ENCODE assay signal across 8 cellular contexts in the genomic region with DNA sequence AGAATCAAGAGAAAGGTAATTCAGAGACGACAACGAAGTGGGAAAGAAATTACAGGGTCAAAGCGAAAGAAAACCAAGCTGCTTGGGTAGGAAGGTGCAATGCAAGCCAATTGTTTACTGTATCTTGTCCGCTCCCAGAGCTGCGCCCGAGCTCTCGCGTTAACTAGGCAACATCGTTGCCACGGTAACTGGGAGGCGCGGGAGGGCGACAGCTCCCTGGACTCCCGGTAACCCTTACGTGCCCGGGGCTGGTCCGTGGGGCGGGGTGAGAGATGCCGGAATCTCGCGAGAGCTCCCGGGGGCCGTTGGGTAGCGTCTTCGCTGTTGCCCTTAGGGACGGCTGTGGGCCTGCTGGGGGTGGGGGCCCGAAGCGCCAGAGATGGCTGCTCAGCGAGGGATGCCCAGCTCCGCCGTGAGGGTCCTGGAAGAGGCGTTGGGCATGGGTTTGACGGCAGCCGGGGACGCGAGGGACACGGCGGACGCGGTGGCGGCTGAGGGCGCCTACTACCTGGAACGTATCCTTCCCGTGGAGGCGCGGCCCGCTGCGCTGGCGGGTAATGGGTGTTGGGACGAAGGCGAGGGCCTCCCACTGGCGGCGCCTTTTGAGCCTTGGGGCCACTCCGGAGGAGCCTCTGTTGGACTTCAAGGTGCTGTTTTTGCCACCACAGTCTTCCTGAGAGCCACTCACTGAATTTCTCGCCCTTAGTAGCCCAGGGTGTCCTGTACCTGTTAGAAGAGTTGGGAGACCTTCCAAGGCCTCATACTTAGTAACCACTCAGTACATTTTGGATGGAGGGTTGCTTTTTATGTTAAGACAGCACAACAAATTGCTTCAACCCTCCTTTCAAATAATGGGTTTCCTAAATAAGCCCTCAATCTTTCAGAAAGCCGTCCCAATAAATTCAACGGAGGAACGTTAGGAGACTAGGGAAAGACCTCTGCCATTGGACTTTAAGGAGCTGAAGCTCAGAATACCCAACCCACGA. TPM values are rescaled to one million over a fixed set of nuclear protein-coding genes. Genes with fewer than 3 reads are reported as not detected.
DNase-seq lines count a peak whose midpoint lies in the region; ATAC-seq and TF ChIP-seq lines count a peak whose summit lies in the region.

A gene (plus strand): TSS at position 360 of the 986 bp plus-strand sequence.

- H3K27me3 Mint-ChIP-seq in activated CD8-positive, alpha-beta T cell treated with anti-CD3 and anti-CD28 coated beads for 36 hours, result no peaks in the 10 kb centered on the region

- H3K27ac ChIP-seq in ectodermal cell (ENCODE audit: insufficient read depth, low read depth, low read length, poor library complexity, severe bottlenecking), result peak within 1 kb of the TSS; percentile 11

- in situ Hi-C loops in GM18951 (cut with MboI; ENCODE audit: low sequenced_read_pairs, unreplicated experiment), result no loop called here

- H3K36me3 Mint-ChIP-seq in activated CD8-positive, alpha-beta T cell treated with anti-CD3 and anti-CD28 coated beads for 36 hours (ENCODE audit: low read depth), result no peaks in the 10 kb centered on the region

- H3K9me3 ChIP-seq in ectodermal cell (ENCODE audit: control insufficient read depth, low read length), result no peaks in the 10 kb centered on the region

- intact Hi-C loops in activated CD8-positive, alpha-beta T cell treated with anti-CD3 and anti-CD28 coated beads for 36 hours (cut with micrococcal nuclease), result no loop called here
- intact Hi-C loops in lower leg skin (cut with DNase I; ENCODE audit: low total_unique reads), result no loop called here

- no peaks in the 10 kb centered on the region for H3K27me3 ChIP-seq in ectodermal cell (ENCODE audit: control insufficient read depth, insufficient read depth, low read length, poor library complexity, severe bottlenecking)

- no peaks in the 10 kb centered on the region for H3K4me1 ChIP-seq in ectodermal cell (ENCODE audit: control insufficient read depth, insufficient read depth, low read length)

- WGBS in ectodermal cell, 2 experiments, result 3 to 5% methylated on average over 59 of the region's 59 CpGs
- WGBS in lower leg skin, 2 donors, result 2 to 4% methylated on average over 23 to 42 of the region's 59 CpGs

- peak; percentile 92 for DNase-seq in AG09309 (ENCODE audit: low read depth)
- peak; percentile 95 to 98 for DNase-seq in NCI-H524 (lab: John Stamatoyannopoulos, UW)
- DNase-seq in activated CD8-positive, alpha-beta T cell treated with anti-CD3 and anti-CD28 coated beads for 36 hours, result peak; percentile 99
- peak; percentile 93 to 98 for DNase-seq in lower leg skin (ENCODE audit: low spot score in 2 of 2)
- peak; percentile 94 to 95 for DNase-seq in stimulated activated CD4-positive, alpha-beta T cell treated with anti-CD3 and anti-CD28 coated beads, Interleukin-4, amount 100 ng/mL, for 4 hours

- H3K4me3 Mint-ChIP-seq in activated CD8-positive, alpha-beta T cell treated with anti-CD3 and anti-CD28 coated beads for 36 hours, result peak within 1 kb of the TSS; percentile 84

- ATAC-seq in HG03196 (IDR thresholded peaks at IDR 0.05; ENCODE audit: unreplicated experiment), result peak; percentile 100
- peak; percentile 99 for ATAC-seq in activated CD8-positive, alpha-beta T cell treated with anti-CD3 and anti-CD28 coated beads for 36 hours

- POLR2A ChIA-PET in activated CD8-positive, alpha-beta T cell treated with anti-CD3 and anti-CD28 coated beads for 36 hours (lab: Charles Lee), result interaction anchor here (1.1 kb wide), 2 partner anchors 9 kb away, joined by 3 read pairs; no protein-coding TSS in a partner anchor

- H3K4me1 Mint-ChIP-seq in activated CD8-positive, alpha-beta T cell treated with anti-CD3 and anti-CD28 coated beads for 36 hours (ENCODE audit: low read depth), result peaks cover 24% of the 10 kb centered on the region

- CTCF ChIA-PET in activated CD8-positive, alpha-beta T cell treated with anti-CD3 and anti-CD28 coated beads for 36 hours (lab: Charles Lee), result interaction anchor here (0.7 to 1.6 kb wide), 4 partner anchors 7 to 37 kb away, joined by 4 to 5 read pairs (median 4); no protein-coding TSS in a partner anchor

- peak within 1 kb of the TSS; percentile 89 for H3K27ac Mint-ChIP-seq in activated CD8-positive, alpha-beta T cell treated with anti-CD3 and anti-CD28 coated beads for 36 hours

- H3K9me3 Mint-ChIP-seq in activated CD8-positive, alpha-beta T cell treated with anti-CD3 and anti-CD28 coated beads for 36 hours, result no peaks in the 10 kb centered on the region

- H3K4me3 ChIP-seq in AG09309 (ENCODE audit: control insufficient read depth, low read depth, low read length) (peak within 1 kb of the TSS; percentile 71), ectodermal cell (ENCODE audit: insufficient read depth, low read depth, low read length) (peak within 1 kb of the TSS; percentile 82), lower leg skin (ENCODE audit: low read depth, poor library complexity, severe bottlenecking) (peak within 1 kb of the TSS; percentile 67)

- TF ChIP-seq CTCF in AG09309 (IDR thresholded peaks at IDR 0.05; ENCODE audit: control insufficient read depth, insufficient read depth, low read depth, low read length, missing control alignments) (no peak), lower leg skin (IDR thresholded peaks at IDR 0.05) (no peak)
- no peak for TF ChIP-seq CTCF in activated CD8-positive, alpha-beta T cell treated with anti-CD3 and anti-CD28 coated beads for 36 hours (IDR thresholded peaks at IDR 0.05)

- no peaks in the 10 kb centered on the region for H3K36me3 ChIP-seq in ectodermal cell (ENCODE audit: control insufficient read depth, insufficient read depth, low read length)

- peak; percentile 71 for TF ChIP-seq POLR2A in GM18951 (IDR thresholded peaks at IDR 0.05; ENCODE audit: extremely low read depth, insufficient read depth, insufficient read length)
- TF ChIP-seq POLR2A in lower leg skin (IDR thresholded peaks at IDR 0.05), result no peak

RNA-seq across cellular contexts. Expression of the gene that starts here (rescaled TPM):
- total RNA-seq in activated CD8-positive, alpha-beta T cell treated with anti-CD3 and anti-CD28 coated beads for 36 hours, result 10 to 100 TPM in 1 of 2 experiments, 1 to 10 TPM in 1; 9.4 to 11.7 TPM
- polyA plus RNA-seq in ectodermal cell (2013, experiment 1 of 4), result 40.8 TPM
- polyA plus RNA-seq in ectodermal cell (2013, experiment 2 of 4), result 38.5 TPM
- 40.3 TPM for polyA plus RNA-seq in ectodermal cell (2013, experiment 3 of 4)
- 41.3 TPM for polyA plus RNA-seq in ectodermal cell (2013, experiment 4 of 4)
- 10 to 100 TPM; 25.6 to 37.5 (median 26.3) TPM for total RNA-seq in lower leg skin

Comparison
In these comparisons a context has a peak if more than half of its experiments do, and no peak if none do; other contexts are left out.
1. Peak in every context shown above with its lines: DNase-seq, ATAC-seq, H3K4me3 ChIP-seq and H3K27ac ChIP-seq.